Comparison of ENCODE assay signal across 9 cellular contexts in the genomic region with DNA sequence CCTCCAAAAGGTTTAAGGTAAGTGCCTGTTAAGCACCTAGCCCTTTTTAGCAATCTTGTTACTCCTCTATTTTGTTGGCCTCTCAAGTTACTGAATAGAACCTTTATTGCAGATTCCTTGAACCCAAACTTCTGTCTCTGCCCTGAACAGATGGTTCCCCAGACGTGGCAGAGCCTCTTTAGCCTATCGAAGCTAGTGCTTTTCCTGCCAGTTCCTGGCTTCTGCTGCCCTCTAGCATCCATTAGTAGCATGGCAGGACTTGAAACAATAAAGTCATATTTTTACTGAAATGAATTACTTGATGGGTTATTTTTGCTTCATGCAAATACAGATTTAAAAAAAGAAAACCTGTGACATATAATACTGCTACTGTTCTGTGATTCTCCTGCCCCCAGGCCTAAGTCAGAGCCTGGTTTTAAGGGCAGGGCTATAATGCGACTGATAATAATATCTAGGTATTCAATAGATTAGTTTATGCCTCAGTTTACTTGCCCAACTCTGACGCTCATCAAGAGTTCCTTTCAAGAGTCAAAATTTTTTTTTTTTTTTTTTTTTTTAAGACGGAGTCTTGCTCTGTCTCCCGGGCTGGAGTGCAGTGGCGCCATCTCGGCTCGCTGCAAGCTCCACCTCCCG.
DNase-seq lines count a peak whose midpoint lies in the region; TF ChIP-seq lines count a peak whose summit lies in the region.
"Had no signal": no experiment of that assay in that cellular context is flagged by ENCODE, and none has a peak within 500 bp of the region (broad histone marks: within the 10 kb centered on the region; RNA-seq: fewer than 3 reads in every experiment).

No MANE protein-coding gene starts in this region.

- no peak overlapping the region for H3K27ac Mint-ChIP-seq in activated naive CD4-positive, alpha-beta T cell treated with anti-CD3 and anti-CD28 coated beads, Interleukin-2, amount 10 ng/mL, durations not matched to agents 7 days and 5 days
- H3K27ac Mint-ChIP-seq in glutamatergic neuron (ENCODE audit: unreplicated experiment), result peak overlapping the region; percentile 89

- no peaks in the 10 kb centered on the region for H3K27me3 Mint-ChIP-seq in activated naive CD4-positive, alpha-beta T cell treated with anti-CD3 and anti-CD28 coated beads, Interleukin-2, amount 10 ng/mL, durations not matched to agents 7 days and 5 days
- H3K27me3 Mint-ChIP-seq in glutamatergic neuron (ENCODE audit: unreplicated experiment), result peaks cover 4% of the 10 kb centered on the region

- H3K4me2 ChIP-seq in OCI-LY3 (ENCODE audit: low read length), result peak overlapping the region; percentile 89

- H3K27ac ChIP-seq in OCI-LY3 (ENCODE audit: low read length), result no peak overlapping the region
- H3K27ac ChIP-seq: neutrophil had no signal

- CTCF ChIA-PET in activated naive CD4-positive, alpha-beta T cell treated with anti-CD3 and anti-CD28 coated beads, Interleukin-2, amount 10 ng/mL, durations not matched to agents 7 days and 5 days (lab: Charles Lee), result interaction anchor here (0.5 to 2.0 kb wide), 7 partner anchors 8 to 993 kb away, joined by 3 to 9 read pairs (median 3); no protein-coding TSS in a partner anchor

- H3K9me3 ChIP-seq in OCI-LY3 (ENCODE audit: insufficient read depth, low read length), result no peaks in the 10 kb centered on the region
- H3K9me3 ChIP-seq: neutrophil had no signal

- no peaks in the 10 kb centered on the region for H3K36me3 ChIP-seq in OCI-LY3 (replicated peaks; ENCODE audit: low read depth, low read length)
- H3K36me3 ChIP-seq: neutrophil had no signal

- DNase-seq in SIG-M5 treated with dmso at 0.1 percent for 504 hours (lab: John Stamatoyannopoulos, UW; ENCODE audit: unreplicated experiment) (peak; percentile 57), SIG-M5 (lab: John Stamatoyannopoulos, UW) (no peak), H4 (ENCODE audit: low spot score) (peak; percentile 88), KBM-7 (peak; percentile 65), glutamatergic neuron (peak; percentile 39), pulmonary artery endothelial cell (ENCODE audit: low read depth, low spot score) (peak; percentile 15)
- DNase-seq in activated naive CD4-positive, alpha-beta T cell treated with anti-CD3 and anti-CD28 coated beads, Interleukin-2, amount 10 ng/mL, durations not matched to agents 7 days and 5 days, result peak; percentile 51

- TF ChIP-seq CTCF in OCI-LY3 (IDR thresholded peaks at IDR 0.05; ENCODE audit: low read depth, low read length) (peak; percentile 80), glutamatergic neuron (IDR thresholded peaks at IDR 0.05; ENCODE audit: partially characterized antibody, unreplicated experiment) (peak; percentile 75)

- H2AFZ ChIP-seq in OCI-LY3 (ENCODE audit: low read depth, low read length), result peak overlapping the region; percentile 68; the same call in 1 of the 2 replicates

- peaks cover 11% of the 10 kb centered on the region for H3K4me1 Mint-ChIP-seq in activated naive CD4-positive, alpha-beta T cell treated with anti-CD3 and anti-CD28 coated beads, Interleukin-2, amount 10 ng/mL, durations not matched to agents 7 days and 5 days
- peaks cover 8% of the 10 kb centered on the region for H3K4me1 Mint-ChIP-seq in glutamatergic neuron (ENCODE audit: low read depth, unreplicated experiment)

- H3K27me3 ChIP-seq in OCI-LY3 (ENCODE audit: low read depth, low read length), result no peaks in the 10 kb centered on the region
- H3K27me3 ChIP-seq: neutrophil had no signal

- in situ Hi-C loops in KBM-7 (cut with MboI; ENCODE audit: low pct_unique_long_range_greater_than_20kb, low sequenced_read_pairs), result no loop called here

- H3K4me3 ChIP-seq in OCI-LY3 (ENCODE audit: low read length), result peak overlapping the region; percentile 70

- H3K4me1 ChIP-seq in OCI-LY3 (ENCODE audit: low read length), result peaks cover 9% of the 10 kb centered on the region

- H3K4me3 Mint-ChIP-seq in activated naive CD4-positive, alpha-beta T cell treated with anti-CD3 and anti-CD28 coated beads, Interleukin-2, amount 10 ng/mL, durations not matched to agents 7 days and 5 days, result no peak overlapping the region
- H3K4me3 Mint-ChIP-seq in glutamatergic neuron (ENCODE audit: unreplicated experiment), result no peak overlapping the region

- H4K20me1 ChIP-seq in OCI-LY3 (ENCODE audit: insufficient read depth, low read length), result no peaks in the 10 kb centered on the region

- H3K79me2 ChIP-seq in OCI-LY3 (ENCODE audit: low read length), result no peaks in the 10 kb centered on the region

- no peaks in the 10 kb centered on the region for H3K9me3 Mint-ChIP-seq in activated naive CD4-positive, alpha-beta T cell treated with anti-CD3 and anti-CD28 coated beads, Interleukin-2, amount 10 ng/mL, durations not matched to agents 7 days and 5 days
- H3K9me3 Mint-ChIP-seq in glutamatergic neuron (ENCODE audit: unreplicated experiment), result peaks cover 6% of the 10 kb centered on the region

- no peaks in the 10 kb centered on the region for H3K36me3 Mint-ChIP-seq in activated naive CD4-positive, alpha-beta T cell treated with anti-CD3 and anti-CD28 coated beads, Interleukin-2, amount 10 ng/mL, durations not matched to agents 7 days and 5 days
- no peaks in the 10 kb centered on the region for H3K36me3 Mint-ChIP-seq in glutamatergic neuron (ENCODE audit: unreplicated experiment)

- no peak overlapping the region for H3K9ac ChIP-seq in OCI-LY3 (ENCODE audit: low read length)
